Comparison of ENCODE assay signal across 24 cellular contexts in genomic region chr9:113173341-113173740, GRCh38. TPM values are rescaled to one million over a fixed set of nuclear protein-coding genes. Genes with fewer than 3 reads are reported as not detected.
DNase-seq lines count a peak whose midpoint lies in the region; ATAC-seq lines count a peak whose summit lies in the region.
"Had no signal": no experiment of that assay in that cellular context is flagged by ENCODE, and none has a peak within 500 bp of the region (broad histone marks: within the 10 kb centered on the region; RNA-seq: fewer than 3 reads in every experiment).

No MANE protein-coding gene starts in this region.

- H4K8ac ChIP-seq in trophoblast cell (ENCODE audit: low read depth, low read length) = no peak overlapping the region

- peaks cover 3% of the 10 kb centered on the region for H3K9me3 ChIP-seq in trophoblast cell (ENCODE audit: insufficient read depth, low read depth, low read length)
- H3K9me3 ChIP-seq: A549 had no signal

- H3K27me3 Mint-ChIP-seq in T-helper 1 cell treated with Interleukin-12 subunit alpha and Interleukin-12 subunit beta and Interleukin-4 antibody, amounts not matched to agents 30 μg/mL and 1 μg/mL, for 36 hours (ENCODE audit: low read depth) = no peaks in the 10 kb centered on the region
- no peaks in the 10 kb centered on the region for H3K27me3 Mint-ChIP-seq in activated naive CD8-positive, alpha-beta T cell treated with anti-CD3 and anti-CD28 coated beads for 36 hours
- H3K27me3 Mint-ChIP-seq: B cell; CD4-positive, alpha-beta memory T cell; CD4-positive, CD25-positive, alpha-beta regulatory T cell had no signal

- no peak overlapping the region for H2BK12ac ChIP-seq in trophoblast cell (ENCODE audit: low read length)

- no peaks in the 10 kb centered on the region for H3K27me3 ChIP-seq in trophoblast cell (ENCODE audit: insufficient read depth, low read length)
- H3K27me3 ChIP-seq: BLaER1 treated with 17β-estradiol and CSF1 and Interleukin-3, amounts not matched to agents 10 nM and 100 nM had no signal

- H3K79me1 ChIP-seq in trophoblast cell (ENCODE audit: low read length) = no peaks in the 10 kb centered on the region

- H3K4me1 Mint-ChIP-seq in T-helper 1 cell treated with Interleukin-12 subunit alpha and Interleukin-12 subunit beta and Interleukin-4 antibody, amounts not matched to agents 30 μg/mL and 1 μg/mL, for 36 hours (ENCODE audit: low read depth) = peaks cover 2% of the 10 kb centered on the region
- H3K4me1 Mint-ChIP-seq in activated naive CD8-positive, alpha-beta T cell treated with anti-CD3 and anti-CD28 coated beads for 36 hours = no peaks in the 10 kb centered on the region
- H3K4me1 Mint-ChIP-seq: B cell; CD4-positive, CD25-positive, alpha-beta regulatory T cell had no signal

- H3K4me1 ChIP-seq in trophoblast cell (ENCODE audit: control insufficient read depth in 1 of 2, insufficient read depth in 2 of 2, low read length in 2 of 2) = no peaks in the 10 kb centered on the region
- H3K4me1 ChIP-seq: A549 had no signal

- H3K36me3 ChIP-seq in trophoblast cell (ENCODE audit: control insufficient read depth in 1 of 2, insufficient read depth in 2 of 2, low read length in 2 of 2) = peaks cover 34 to 56% of the 10 kb centered on the region in 2 experiments

- H4K91ac ChIP-seq in trophoblast cell (ENCODE audit: low read depth, low read length) = no peak overlapping the region

- H2AFZ ChIP-seq in trophoblast cell (ENCODE audit: insufficient read depth, low read length, poor library complexity) = no peak overlapping the region

- H3K27ac Mint-ChIP-seq in T-helper 1 cell treated with Interleukin-12 subunit alpha and Interleukin-12 subunit beta and Interleukin-4 antibody, amounts not matched to agents 30 μg/mL and 1 μg/mL, for 36 hours = peak overlapping the region; percentile 9
- no peak overlapping the region for H3K27ac Mint-ChIP-seq in activated naive CD8-positive, alpha-beta T cell treated with anti-CD3 and anti-CD28 coated beads for 36 hours
- H3K27ac Mint-ChIP-seq: B cell had no signal

- H3K4me3 Mint-ChIP-seq in T-helper 1 cell treated with Interleukin-12 subunit alpha and Interleukin-12 subunit beta and Interleukin-4 antibody, amounts not matched to agents 30 μg/mL and 1 μg/mL, for 36 hours = no peak overlapping the region
- H3K4me3 Mint-ChIP-seq in activated naive CD8-positive, alpha-beta T cell treated with anti-CD3 and anti-CD28 coated beads for 36 hours = no peak overlapping the region
- H3K4me3 Mint-ChIP-seq: B cell; CD4-positive, alpha-beta memory T cell; CD4-positive, CD25-positive, alpha-beta regulatory T cell; CD8-positive, alpha-beta memory T cell had no signal

- DNase-seq in T-helper 1 cell (no peak), cerebellar cortex (ENCODE audit: low spot score) (peak; percentile 78), trophoblast cell (no peak)
- DNase-seq in activated naive CD8-positive, alpha-beta T cell treated with anti-CD3 and anti-CD28 coated beads for 36 hours = no peak
- DNase-seq: AML-193; CD4-positive, alpha-beta memory T cell; CD4-positive, CD25-positive, alpha-beta regulatory T cell; CD8-positive, alpha-beta memory T cell; COR-L47; DMS 273 treated with DMSO at 0.1 percent for 48 hours; DMS153; DMS53; DMS79; DND-41; EL; GF-D8 had no signal

- H3K4me3 ChIP-seq in trophoblast cell (ENCODE audit: low read depth, low read length) = no peak overlapping the region
- H3K4me3 ChIP-seq: A549; BLaER1 treated with 17β-estradiol and CSF1 and Interleukin-3, amounts not matched to agents 10 nM and 100 nM had no signal

- H3K18ac ChIP-seq in trophoblast cell (ENCODE audit: low read length) = no peak overlapping the region

- no peak overlapping the region for H3K14ac ChIP-seq in trophoblast cell (ENCODE audit: low read length)

- H3K9me3 Mint-ChIP-seq in T-helper 1 cell treated with Interleukin-12 subunit alpha and Interleukin-12 subunit beta and Interleukin-4 antibody, amounts not matched to agents 30 μg/mL and 1 μg/mL, for 36 hours = peaks cover 10% of the 10 kb centered on the region
- H3K9me3 Mint-ChIP-seq in activated naive CD8-positive, alpha-beta T cell treated with anti-CD3 and anti-CD28 coated beads for 36 hours = peaks cover 8% of the 10 kb centered on the region

- H3K79me2 ChIP-seq in trophoblast cell (ENCODE audit: control insufficient read depth, insufficient read depth, low read length, poor library complexity) = no peaks in the 10 kb centered on the region

- no peak overlapping the region for H4K12ac ChIP-seq in trophoblast cell (ENCODE audit: low read depth, low read length)

- H2AK5ac ChIP-seq in trophoblast cell (ENCODE audit: low read length) = no peak overlapping the region

- no peak overlapping the region for H2BK5ac ChIP-seq in trophoblast cell (ENCODE audit: low read depth, low read length, poor library complexity)

- H3K27ac ChIP-seq in trophoblast cell (ENCODE audit: low read depth, low read length) = no peak overlapping the region
- H3K27ac ChIP-seq: 22Rv1; A549; BLaER1 treated with 17β-estradiol and CSF1 and Interleukin-3, amounts not matched to agents 10 nM and 100 nM; C4-2B had no signal

- peak overlapping the region; percentile 38 for H3K9ac ChIP-seq in trophoblast cell (ENCODE audit: low read length)
- H3K9ac ChIP-seq: BLaER1 treated with 17β-estradiol and CSF1 and Interleukin-3, amounts not matched to agents 10 nM and 100 nM had no signal

- ATAC-seq in HG02981 (IDR thresholded peaks at IDR 0.05; ENCODE audit: unreplicated experiment) = no peak
- ATAC-seq in GM18909 (IDR thresholded peaks at IDR 0.05; ENCODE audit: poor library complexity, unreplicated experiment) = no peak
- ATAC-seq: A549 had no signal

- no peak overlapping the region for H3K23ac ChIP-seq in trophoblast cell (ENCODE audit: low read length)

- WGBS in trophoblast cell (ENCODE audit: extremely low coverage, insufficient coverage, insufficient read length) = no CpG with 5 or more reads among the region's 3 CpGs

- no peak overlapping the region for H2BK120ac ChIP-seq in trophoblast cell (ENCODE audit: insufficient read depth, low read length, poor library complexity)

- no peak overlapping the region for H3K4ac ChIP-seq in trophoblast cell (ENCODE audit: low read depth, low read length)

- H3K36me3 Mint-ChIP-seq in T-helper 1 cell treated with Interleukin-12 subunit alpha and Interleukin-12 subunit beta and Interleukin-4 antibody, amounts not matched to agents 30 μg/mL and 1 μg/mL, for 36 hours (ENCODE audit: low read depth) = peaks cover 65% of the 10 kb centered on the region
- H3K36me3 Mint-ChIP-seq in activated naive CD8-positive, alpha-beta T cell treated with anti-CD3 and anti-CD28 coated beads for 36 hours = peaks cover 46% of the 10 kb centered on the region

- H3K4me2 ChIP-seq in trophoblast cell (ENCODE audit: low read length) = no peak overlapping the region
- H3K4me2 ChIP-seq: A549; BLaER1 treated with 17β-estradiol and CSF1 and Interleukin-3, amounts not matched to agents 10 nM and 100 nM had no signal

RNA-seq across cellular contexts. Expression of gene SLC31A2, which starts 22.5 kb away (rescaled TPM):
- 5.6 TPM in 2 replicates for polyA plus RNA-seq in trophoblast cell (2013)
- 1 to 10 TPM; 3.2 to 3.4 TPM for total RNA-seq in activated naive CD8-positive, alpha-beta T cell treated with anti-CD3 and anti-CD28 coated beads for 36 hours

RNA-seq across cellular contexts. Expression of gene FKBP15, which starts 47.7 kb away (rescaled TPM):
- polyA plus RNA-seq in trophoblast cell (2013) = 15.4 and 16.5 TPM in 2 replicates
- total RNA-seq in activated naive CD8-positive, alpha-beta T cell treated with anti-CD3 and anti-CD28 coated beads for 36 hours = 10 to 100 TPM; 28.4 to 28.5 TPM

RNA-seq across cellular contexts. Expression of gene SLC31A1, which starts 48.0 kb away (rescaled TPM):
- polyA plus RNA-seq in trophoblast cell (2013) = 60.3 and 63.7 TPM in 2 replicates
- total RNA-seq in activated naive CD8-positive, alpha-beta T cell treated with anti-CD3 and anti-CD28 coated beads for 36 hours = 10 to 100 TPM; 16.7 to 16.8 TPM
